Comparison of ENCODE assay signal across 15 cellular contexts in the genomic region with DNA sequence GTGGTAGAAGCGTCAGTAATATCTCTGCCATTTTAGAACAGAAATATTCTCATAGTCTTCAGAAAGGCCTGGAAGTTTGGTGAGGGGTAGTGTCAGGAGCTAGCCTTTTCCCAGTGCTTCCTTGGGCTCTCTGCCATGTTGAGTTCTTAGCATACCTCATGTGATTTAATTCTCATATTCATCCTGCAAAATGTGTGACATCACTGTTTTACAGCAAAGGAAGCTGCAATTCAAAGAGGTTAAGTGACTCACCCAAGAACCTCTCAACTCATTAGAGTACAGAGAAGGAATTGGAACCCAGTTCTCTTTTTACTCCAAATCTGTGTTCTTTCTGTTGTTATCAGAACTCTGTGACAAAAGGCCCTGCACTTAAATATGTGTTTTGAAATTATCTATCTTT.
DNase-seq lines count a peak whose midpoint lies in the region; ATAC-seq and TF ChIP-seq lines count a peak whose summit lies in the region.
"Had no signal": no experiment of that assay in that cellular context is flagged by ENCODE, and none has a peak within 500 bp of the region (broad histone marks: within the 10 kb centered on the region; RNA-seq: fewer than 3 reads in every experiment).

No MANE protein-coding gene starts in this region.

- intact Hi-C loops in Panc1 (cut with micrococcal nuclease; ENCODE audit: unreplicated experiment): no loop called here

- CTCF ChIA-PET in Panc1 (lab: Charles Lee): no interaction called here

- in situ Hi-C loops in Panc1 (cut with HindIII; ENCODE audit: low pct_unique_long_range_greater_than_20kb, low sequenced_read_pairs): no loop called here

- DNase-seq in COLO829 (ENCODE audit: low spot score) (peak; percentile 42), Panc1 (ENCODE audit: low read depth, low spot score) (peak; percentile 27), epithelial cell of prostate (ENCODE audit: low read depth, low spot score) (peak; percentile 40), ureter (ENCODE audit: low spot score) (no peak), NOMO-1 treated with DMSO at 0.1 percent for 48 hours (lab: John Stamatoyannopoulos, UW; ENCODE audit: unreplicated experiment) (no peak)
- DNase-seq in stimulated activated naive CD4-positive, alpha-beta T cell (lab: John Stamatoyannopoulos, UW): no peak
- DNase-seq: activated CD4-positive, alpha-beta T cell treated with anti-CD3 and anti-CD28 coated beads for 48 hours; activated naive CD8-positive, alpha-beta T cell treated with anti-CD3 and anti-CD28 coated beads, Interleukin-2, amount 50 U/mL, for 24 hours; heart right ventricle; naive B cell; NCI-H187; stimulated activated CD4-positive, alpha-beta T cell treated with anti-CD3 and anti-CD28 coated beads, Interleukin-4, amount 100 ng/mL, for 1 hour had no signal

- no peaks in the 10 kb centered on the region for H3K27me3 Mint-ChIP-seq in nephron (ENCODE audit: low read depth)
- H3K27me3 Mint-ChIP-seq: activated naive CD8-positive, alpha-beta T cell treated with anti-CD3 and anti-CD28 coated beads, Interleukin-2, amount 50 U/mL, for 24 hours; naive B cell had no signal

- no peak overlapping the region for H3K4me3 Mint-ChIP-seq in nephron
- H3K4me3 Mint-ChIP-seq: activated naive CD8-positive, alpha-beta T cell treated with anti-CD3 and anti-CD28 coated beads, Interleukin-2, amount 50 U/mL, for 24 hours; naive B cell had no signal

- no peak overlapping the region for H3K27ac ChIP-seq in Panc1 (ENCODE audit: low read length)
- peak overlapping the region; percentile 62 for H3K27ac ChIP-seq in epithelial cell of prostate

- POLR2A ChIA-PET in Panc1 (lab: Charles Lee): no interaction called here

- H3K36me3 ChIP-seq in Panc1 (ENCODE audit: control insufficient read depth, insufficient read depth, low read length): peaks cover 2% of the 10 kb centered on the region; the same call in 1 of the 2 replicates

- no TSS peak for BruUV-seq in Panc1 (replicated peaks; lab: Mats Ljungman, UMichigan)

- H3K9me3 Mint-ChIP-seq in nephron: peaks cover 32% of the 10 kb centered on the region

- ATAC-seq in Panc1 (peak; percentile 24; the same call in 1 of the 2 replicates), HG02642 (IDR thresholded peaks at IDR 0.05; ENCODE audit: poor library complexity, unreplicated experiment) (no peak)
- ATAC-seq: activated naive CD8-positive, alpha-beta T cell treated with anti-CD3 and anti-CD28 coated beads, Interleukin-2, amount 50 U/mL, for 24 hours had no signal

- TF ChIP-seq CTCF in Panc1 (IDR thresholded peaks at IDR 0.05) (no peak), nephron (IDR thresholded peaks at IDR 0.05; ENCODE audit: unreplicated experiment in 3 of 3) (no peak)

- peaks cover 58% of the 10 kb centered on the region for H3K4me1 Mint-ChIP-seq in nephron

- H3K4me1 ChIP-seq in Panc1 (ENCODE audit: control insufficient read depth, insufficient read depth, low read length): 0 out of 2 replicates have a peak, but pooled peaks cover 2% of the 10 kb centered on the region

- no peak overlapping the region for H3K4me3 ChIP-seq in Panc1 (ENCODE audit: low read depth in 2 of 2, low read length in 2 of 2)
- H3K4me3 ChIP-seq: heart right ventricle, tibial nerve had no signal

- H3K36me3 Mint-ChIP-seq in nephron (ENCODE audit: low read depth): peaks cover 93% of the 10 kb centered on the region

- H3K27me3 ChIP-seq in Panc1 (ENCODE audit: control insufficient read depth, insufficient read depth, low read length): no peaks in the 10 kb centered on the region
- H3K27me3 ChIP-seq: heart right ventricle, tibial nerve had no signal

- H3K9me3 ChIP-seq in Panc1 (ENCODE audit: control insufficient read depth, insufficient read depth, low read depth, low read length): peaks cover 8% of the 10 kb centered on the region; the same call in 1 of the 2 replicates

- peak overlapping the region in 2 of 3 experiments; percentile 2 to 6 for H3K27ac Mint-ChIP-seq in nephron
- H3K27ac Mint-ChIP-seq: activated naive CD8-positive, alpha-beta T cell treated with anti-CD3 and anti-CD28 coated beads, Interleukin-2, amount 50 U/mL, for 24 hours had no signal

Comparison
In these comparisons a context has a peak if more than half of its experiments do, and no peak if none do; other contexts are left out.
1. DNase-seq: peak in COLO829 (single experiment), Panc1 (single experiment) and epithelial cell of prostate (single experiment); none in stimulated activated naive CD4-positive, alpha-beta T cell (0 of 6), ureter (single experiment) and NOMO-1 treated with DMSO at 0.1 percent for 48 hours (single experiment).